Comparison of ENCODE assay signal across 9 cellular contexts in genomic region chr13:110557082-110557481, GRCh38.
"Had no signal": no experiment of that assay in that cellular context is flagged by ENCODE, and none has a peak within 500 bp of the region (broad histone marks: within the 10 kb centered on the region; RNA-seq: fewer than 3 reads in every experiment).

No MANE protein-coding gene starts in this region.

- H3K36me3 ChIP-seq: cardiac muscle cell, ovary had no signal

- ATAC-seq: activated T-cell treated with anti-CD3 and anti-CD28 coated beads, Interleukin-2, amount 50 U/mL, for 72 hours had no signal

- H3K4me3 ChIP-seq: cardiac muscle cell, ovary had no signal

- H3K27me3 ChIP-seq: cardiac muscle cell, ovary had no signal

- DNase-seq: activated CD4-positive, alpha-beta memory T cell treated with anti-CD3 and anti-CD28 coated beads, Interleukin-2, amount 10 ng/mL, durations not matched to agents 7 days and 5 days; activated CD8-positive, alpha-beta memory T cell treated with anti-CD3 and anti-CD28 coated beads, Interleukin-2, amount 50 U/mL, for 4 hours; activated T-cell treated with anti-CD3 and anti-CD28 coated beads, Interleukin-2, amount 50 U/mL, for 72 hours; foreskin melanocyte; head of caudate nucleus; mesenchymal stem cell; ovary; stimulated activated CD4-positive, alpha-beta T cell treated with anti-CD3 and anti-CD28 coated beads, Interleukin-4, amount 100 ng/mL, for 4 hours had no signal

- H3K27ac ChIP-seq: cardiac muscle cell, ovary had no signal

- H3K9me3 ChIP-seq: ovary had no signal
